ENCODE assay signal across 25 cellular contexts in the genomic region with DNA sequence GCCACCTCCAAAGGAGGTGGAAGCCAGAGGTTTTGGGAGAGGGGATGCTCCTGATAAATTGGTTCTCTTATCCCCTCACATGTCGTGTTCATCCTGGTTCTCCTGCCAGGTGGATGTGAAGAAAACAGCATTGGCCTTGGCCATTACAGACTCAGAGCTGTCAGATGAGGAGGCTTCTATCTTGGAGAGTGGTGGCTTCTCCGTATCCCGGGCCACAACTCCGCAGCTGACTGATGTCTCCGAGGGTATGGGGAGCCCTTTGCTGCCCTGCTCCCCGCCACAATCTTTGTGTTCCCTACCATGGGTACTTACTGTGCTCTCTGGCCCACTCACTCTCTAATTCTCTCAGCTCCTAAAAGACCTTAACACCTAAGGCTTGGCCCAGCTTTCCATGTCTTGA. TPM values are rescaled to one million over a fixed set of nuclear protein-coding genes. Genes with fewer than 3 reads are reported as not detected.
DNase-seq lines count a peak whose midpoint lies in the region; ATAC-seq, FAIRE-seq and TF ChIP-seq lines count a peak whose summit lies in the region.
"Had no signal": no experiment of that assay in that cellular context is flagged by ENCODE, and none has a peak within 500 bp of the region (broad histone marks: within the 10 kb centered on the region; RNA-seq: fewer than 3 reads in every experiment).

No MANE protein-coding gene starts in this region.

- no peak for TF ChIP-seq EP300 in sigmoid colon (IDR thresholded peaks at IDR 0.05)

- POLR2A ChIA-PET in activated CD4-positive, alpha-beta T cell treated with anti-CD3 and anti-CD28 coated beads, Interleukin-2, amount 10 ng/mL, durations not matched to agents 7 days and 5 days (lab: Charles Lee), result interaction anchor here (1.6 kb wide), 1 partner anchor 25 kb away, joined by 4 read pairs; the partner anchor contains the start of gene ZFAND2B
- POLR2A ChIA-PET in CD8-positive, alpha-beta memory T cell (lab: Charles Lee), result interaction anchor here (2.1 to 3.1 kb wide), 2 partner anchors 25 to 73 kb away, joined by 5 to 16 read pairs; partner anchors contain the start of genes TUBA4A and ZFAND2B

- H3K36me3 Mint-ChIP-seq in activated CD4-positive, alpha-beta T cell treated with anti-CD3 and anti-CD28 coated beads, Interleukin-2, amount 10 ng/mL, durations not matched to agents 7 days and 5 days (ENCODE audit: low read depth), result peaks cover 56% of the 10 kb centered on the region
- H3K36me3 Mint-ChIP-seq in CD8-positive, alpha-beta memory T cell, result peaks cover 0 to 80% (median 3%) of the 10 kb centered on the region in 3 donors
- H3K36me3 Mint-ChIP-seq in activated naive CD8-positive, alpha-beta T cell treated with anti-CD3 and anti-CD28 coated beads, Interleukin-2, amount 50 U/mL, for 24 hours (ENCODE audit: low read depth), result peaks cover 29% of the 10 kb centered on the region

- no peak overlapping the region for H3K4me3 ChIP-seq in CD8-positive, alpha-beta memory T cell (ENCODE audit: low read length)
- H3K4me3 ChIP-seq in sigmoid colon, result no peak overlapping the region
- H3K4me3 ChIP-seq: A549, smooth muscle cell, tibial nerve had no signal

- peaks cover 42% of the 10 kb centered on the region for H3K36me3 ChIP-seq in CD8-positive, alpha-beta memory T cell (ENCODE audit: insufficient read depth, low read length)
- H3K36me3 ChIP-seq in sigmoid colon, result peaks cover 29 to 60% (median 40%) of the 10 kb centered on the region in 4 donors

- H3K27me3 Mint-ChIP-seq in activated CD4-positive, alpha-beta T cell treated with anti-CD3 and anti-CD28 coated beads, Interleukin-2, amount 10 ng/mL, durations not matched to agents 7 days and 5 days, result no peaks in the 10 kb centered on the region
- H3K27me3 Mint-ChIP-seq in CD8-positive, alpha-beta memory T cell, result no peaks in the 10 kb centered on the region
- H3K27me3 Mint-ChIP-seq in activated naive CD8-positive, alpha-beta T cell treated with anti-CD3 and anti-CD28 coated beads, Interleukin-2, amount 50 U/mL, for 24 hours, result no peaks in the 10 kb centered on the region

- TF ChIP-seq CTCF in sigmoid colon (IDR thresholded peaks at IDR 0.05), result no peak

- ATAC-seq in activated naive CD8-positive, alpha-beta T cell treated with anti-CD3 and anti-CD28 coated beads, Interleukin-2, amount 50 U/mL, for 24 hours, result no peak
- no peak for ATAC-seq in GM18861 (IDR thresholded peaks at IDR 0.05; ENCODE audit: unreplicated experiment)
- ATAC-seq: A549, esophagus mucosa, HepG2 had no signal

- CTCF ChIA-PET in activated CD4-positive, alpha-beta T cell treated with anti-CD3 and anti-CD28 coated beads, Interleukin-2, amount 10 ng/mL, durations not matched to agents 7 days and 5 days (lab: Charles Lee), result interaction anchor here (0.6 to 7.2 kb wide), 10 partner anchors 10 to 113 kb away, joined by 3 to 40 read pairs (median 6); partner anchors contain the start of genes NHEJ1, SLC23A3 and ZFAND2B
- CTCF ChIA-PET in CD8-positive, alpha-beta memory T cell (lab: Charles Lee), result interaction anchor here (0.7 to 4.0 kb wide), 8 partner anchors 10 to 113 kb away, joined by 3 to 17 read pairs (median 10); partner anchors contain the start of genes DNAJB2, GLB1L, NHEJ1 and STK16

- peaks cover 33% of the 10 kb centered on the region for H3K4me1 ChIP-seq in CD8-positive, alpha-beta memory T cell (ENCODE audit: insufficient read depth, low read length)
- H3K4me1 ChIP-seq in sigmoid colon, result peaks cover 2 to 21% (median 16%) of the 10 kb centered on the region in 4 donors
- H3K4me1 ChIP-seq: BE2C had no signal

- WGBS in sigmoid colon, 2 donors, result 94 to 95% methylated on average over 6 of the region's 6 CpGs

- no peaks in the 10 kb centered on the region for H3K9me3 ChIP-seq in CD8-positive, alpha-beta memory T cell (ENCODE audit: low read length)
- H3K9me3 ChIP-seq in sigmoid colon, result no peaks in the 10 kb centered on the region
- H3K9me3 ChIP-seq: A549, BE2C, tibial nerve had no signal

- no peaks in the 10 kb centered on the region for H3K9me3 Mint-ChIP-seq in activated CD4-positive, alpha-beta T cell treated with anti-CD3 and anti-CD28 coated beads, Interleukin-2, amount 10 ng/mL, durations not matched to agents 7 days and 5 days
- H3K9me3 Mint-ChIP-seq in CD8-positive, alpha-beta memory T cell, result no peaks in the 10 kb centered on the region
- H3K9me3 Mint-ChIP-seq in activated naive CD8-positive, alpha-beta T cell treated with anti-CD3 and anti-CD28 coated beads, Interleukin-2, amount 50 U/mL, for 24 hours, result no peaks in the 10 kb centered on the region

- no peak for TF ChIP-seq POLR2A in sigmoid colon (IDR thresholded peaks at IDR 0.05)

- H3K27ac ChIP-seq in CD8-positive, alpha-beta memory T cell (ENCODE audit: low read depth, low read length), result no peak overlapping the region
- H3K27ac ChIP-seq in sigmoid colon, result no peak overlapping the region
- H3K27ac ChIP-seq: A549, tibial nerve had no signal

- H3K4me3 Mint-ChIP-seq in activated CD4-positive, alpha-beta T cell treated with anti-CD3 and anti-CD28 coated beads, Interleukin-2, amount 10 ng/mL, durations not matched to agents 7 days and 5 days, result peak overlapping the region; percentile 24
- H3K4me3 Mint-ChIP-seq in CD8-positive, alpha-beta memory T cell, result peak overlapping the region in 1 of 7 donors; percentile 51
- H3K4me3 Mint-ChIP-seq in activated naive CD8-positive, alpha-beta T cell treated with anti-CD3 and anti-CD28 coated beads, Interleukin-2, amount 50 U/mL, for 24 hours, result no peak overlapping the region

- peaks cover 66% of the 10 kb centered on the region for H3K4me1 Mint-ChIP-seq in activated CD4-positive, alpha-beta T cell treated with anti-CD3 and anti-CD28 coated beads, Interleukin-2, amount 10 ng/mL, durations not matched to agents 7 days and 5 days
- peaks cover 39 to 57% (median 56%) of the 10 kb centered on the region in 3 donors for H3K4me1 Mint-ChIP-seq in CD8-positive, alpha-beta memory T cell
- peaks cover 45% of the 10 kb centered on the region for H3K4me1 Mint-ChIP-seq in activated naive CD8-positive, alpha-beta T cell treated with anti-CD3 and anti-CD28 coated beads, Interleukin-2, amount 50 U/mL, for 24 hours

- H3K27me3 ChIP-seq in CD8-positive, alpha-beta memory T cell (ENCODE audit: insufficient read depth, low read length, poor library complexity, severe bottlenecking), result no peaks in the 10 kb centered on the region
- H3K27me3 ChIP-seq in sigmoid colon, result no peaks in the 10 kb centered on the region
- H3K27me3 ChIP-seq: BE2C, tibial nerve had no signal

- no peak for DNase-seq in activated CD4-positive, alpha-beta T cell treated with anti-CD3 and anti-CD28 coated beads, Interleukin-2, amount 10 ng/mL, durations not matched to agents 7 days and 5 days
- no peak for DNase-seq in activated CD4-positive, alpha-beta T cell treated with anti-CD3 and anti-CD28 coated beads for 4 hours
- no peak for DNase-seq in CD8-positive, alpha-beta memory T cell
- no peak for DNase-seq in activated naive CD8-positive, alpha-beta T cell treated with anti-CD3 and anti-CD28 coated beads, Interleukin-2, amount 50 U/mL, for 24 hours
- DNase-seq in sigmoid colon, result peak; percentile 30
- DNase-seq in SKM-1 (lab: John Stamatoyannopoulos, UW; ENCODE audit: unreplicated experiment), result no peak
- DNase-seq in GM19239 (ENCODE audit: insufficient read length, low spot score), result no peak
- DNase-seq: activated CD4-positive, CD25-positive, alpha-beta regulatory T cell treated with anti-CD3 and anti-CD28 coated beads, Interleukin-2, amount 50 U/mL, for 72 hours; BE2C; effector CD8-positive, alpha-beta T cell; GOT3; hypothalamus; NCI-H1048; NCI-H187 treated with DMSO at 0.1 percent for 48 hours; NCI-H69; occipital lobe; stimulated activated naive CD4-positive, alpha-beta T cell treated with Interleukin-2 at 50 U/mL for 16 hours had no signal

- FAIRE-seq in GM19239 (lab: Jason Lieb, UNC), result no peak
- FAIRE-seq: A549, frontal cortex, HepG2, islet of Langerhans had no signal

- intact Hi-C loops in sigmoid colon (cut with DNase I), result no loop called here

- peak overlapping the region; percentile 72 for H3K27ac Mint-ChIP-seq in activated CD4-positive, alpha-beta T cell treated with anti-CD3 and anti-CD28 coated beads, Interleukin-2, amount 10 ng/mL, durations not matched to agents 7 days and 5 days
- H3K27ac Mint-ChIP-seq in CD8-positive, alpha-beta memory T cell, result peak overlapping the region in 6 of 8 donors; percentile 17 to 89 (median 49)
- H3K27ac Mint-ChIP-seq in activated naive CD8-positive, alpha-beta T cell treated with anti-CD3 and anti-CD28 coated beads, Interleukin-2, amount 50 U/mL, for 24 hours, result peak overlapping the region; percentile 38

RNA-seq across cellular contexts. Expression of gene RETREG2, which starts 3.5 kb away (rescaled TPM):
- total RNA-seq in activated CD4-positive, alpha-beta T cell treated with anti-CD3 and anti-CD28 coated beads, Interleukin-2, amount 10 ng/mL, durations not matched to agents 7 days and 5 days, result 100 to 1,000 TPM in 1 of 2 experiments, 10 to 100 TPM in 1; 95.1 to 102 TPM
- total RNA-seq in CD8-positive, alpha-beta memory T cell, result 10 to 100 TPM; 67.6 to 76.1 TPM
- 65.9 TPM for polyA plus RNA-seq in CD8-positive, alpha-beta memory T cell
- total RNA-seq in sigmoid colon, result 10 to 100 TPM; 37.3 to 48.2 (median 43.2) TPM
- 10 to 100 TPM; 36.6 to 81.3 (median 43.5) TPM for polyA plus RNA-seq in sigmoid colon

RNA-seq across cellular contexts. Expression of gene CNPPD1, which starts 4.8 kb away (rescaled TPM):
- total RNA-seq in activated CD4-positive, alpha-beta T cell treated with anti-CD3 and anti-CD28 coated beads, Interleukin-2, amount 10 ng/mL, durations not matched to agents 7 days and 5 days, result 10 to 100 TPM; 79.6 to 79.8 TPM
- total RNA-seq in CD8-positive, alpha-beta memory T cell, result 10 to 100 TPM; 66.2 to 67.0 TPM
- 74.3 TPM for polyA plus RNA-seq in CD8-positive, alpha-beta memory T cell
- total RNA-seq in sigmoid colon, result 10 to 100 TPM; 24.1 to 38.5 (median 34.1) TPM
- 10 to 100 TPM; 53.5 to 79.5 (median 59.4) TPM for polyA plus RNA-seq in sigmoid colon

RNA-seq across cellular contexts. Expression of gene SLC23A3, which starts 11.7 kb away (rescaled TPM):
- total RNA-seq in activated CD4-positive, alpha-beta T cell treated with anti-CD3 and anti-CD28 coated beads, Interleukin-2, amount 10 ng/mL, durations not matched to agents 7 days and 5 days, result 1 to 10 TPM; 2.3 to 2.8 TPM
- 1 to 10 TPM; 2.3 to 2.6 TPM for total RNA-seq in CD8-positive, alpha-beta memory T cell
- not detected for polyA plus RNA-seq in CD8-positive, alpha-beta memory T cell
- total RNA-seq in sigmoid colon, result 1 to 10 TPM in 1 of 4 donors, under 1 TPM in 3; 0.14 to 3.9 (median 0.67) TPM
- 1 to 10 TPM in 2 of 3 donors, under 1 TPM in 1; 0.60 to 6.5 (median 1.6) TPM for polyA plus RNA-seq in sigmoid colon
- total RNA-seq: smooth muscle cell had no signal
- polyA plus RNA-seq: smooth muscle cell had no signal

RNA-seq across cellular contexts. Expression of gene NHEJ1, which starts 20.9 kb away (rescaled TPM):
- 10 to 100 TPM; 18.1 to 20.3 TPM for total RNA-seq in activated CD4-positive, alpha-beta T cell treated with anti-CD3 and anti-CD28 coated beads, Interleukin-2, amount 10 ng/mL, durations not matched to agents 7 days and 5 days
- 10 to 100 TPM; 22.4 to 24.5 TPM for total RNA-seq in CD8-positive, alpha-beta memory T cell
- 26.3 TPM for polyA plus RNA-seq in CD8-positive, alpha-beta memory T cell
- total RNA-seq in sigmoid colon, result 10 to 100 TPM; 15.1 to 22.5 (median 18.4) TPM
- polyA plus RNA-seq in sigmoid colon, result 10 to 100 TPM; 23.6 to 60.1 (median 50.2) TPM

RNA-seq across cellular contexts. Expression of gene ZFAND2B, which starts 25.1 kb away (rescaled TPM):
- total RNA-seq in activated CD4-positive, alpha-beta T cell treated with anti-CD3 and anti-CD28 coated beads, Interleukin-2, amount 10 ng/mL, durations not matched to agents 7 days and 5 days, result 10 to 100 TPM; 49.1 to 60.2 TPM
- 10 to 100 TPM; 32.4 to 36.8 TPM for total RNA-seq in CD8-positive, alpha-beta memory T cell
- polyA plus RNA-seq in CD8-positive, alpha-beta memory T cell, result 86.0 TPM
- 10 to 100 TPM; 26.9 to 55.8 (median 45.6) TPM for total RNA-seq in sigmoid colon
- polyA plus RNA-seq in sigmoid colon, result 100 to 1,000 TPM in 1 of 3 donors, 10 to 100 TPM in 2; 52.4 to 103 (median 95.5) TPM
